In the genomic region with DNA sequence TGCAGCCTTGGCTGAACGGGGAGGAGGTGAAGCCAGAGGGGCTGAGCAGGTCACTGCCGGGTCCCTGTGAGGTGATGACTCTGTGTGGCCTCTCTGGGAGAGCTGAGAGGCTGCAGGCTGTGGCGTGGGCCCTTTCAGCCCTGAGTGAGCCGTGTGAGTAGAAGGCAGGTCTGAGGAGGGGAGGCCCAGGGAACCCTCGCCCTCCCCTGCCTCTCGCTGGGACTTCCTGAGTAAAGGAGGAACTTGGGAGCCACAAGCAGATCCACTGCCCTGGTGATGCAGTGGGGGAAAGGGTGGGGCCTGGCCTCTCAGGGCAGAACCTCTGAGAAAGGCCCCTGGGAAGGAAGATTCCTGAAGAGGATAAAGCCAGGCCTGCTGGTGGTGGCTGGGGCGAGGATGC, we compare ENCODE assay signal across 1 cellular context.
TF ChIP-seq lines count a peak whose summit lies in the region.

No MANE protein-coding gene starts in this region.

TF ChIP-seq in GM23338, 12 proteins besides CTCF, POLR2A, EP300 and RAD21 (continued from another document):
- TF ChIP-seq, protein P1, sequence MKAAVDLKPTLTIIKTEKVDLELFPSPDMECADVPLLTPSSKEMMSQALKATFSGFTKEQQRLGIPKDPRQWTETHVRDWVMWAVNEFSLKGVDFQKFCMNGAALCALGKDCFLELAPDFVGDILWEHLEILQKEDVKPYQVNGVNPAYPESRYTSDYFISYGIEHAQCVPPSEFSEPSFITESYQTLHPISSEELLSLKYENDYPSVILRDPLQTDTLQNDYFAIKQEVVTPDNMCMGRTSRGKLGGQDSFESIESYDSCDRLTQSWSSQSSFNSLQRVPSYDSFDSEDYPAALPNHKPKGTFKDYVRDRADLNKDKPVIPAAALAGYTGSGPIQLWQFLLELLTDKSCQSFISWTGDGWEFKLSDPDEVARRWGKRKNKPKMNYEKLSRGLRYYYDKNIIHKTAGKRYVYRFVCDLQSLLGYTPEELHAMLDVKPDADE (IDR thresholded peaks at IDR 0.05): no peak
- TF ChIP-seq JUNB (IDR thresholded peaks at IDR 0.05; ENCODE audit: unreplicated experiment) (no peak), POLR2AphosphoS5 (IDR thresholded peaks at IDR 0.05; ENCODE audit: low read depth) (no peak), STAT1 (IDR thresholded peaks at IDR 0.05; ENCODE audit: unreplicated experiment) (no peak), REST (IDR thresholded peaks at IDR 0.05; ENCODE audit: unreplicated experiment) (no peak), EZH2 (IDR thresholded peaks at IDR 0.05; ENCODE audit: low read depth, unreplicated experiment) (no peak), EZH2phosphoT487 (IDR thresholded peaks at IDR 0.05; ENCODE audit: unreplicated experiment) (no peak), NANOG (IDR thresholded peaks at IDR 0.05; ENCODE audit: borderline replicate concordance) (no peak), CREB1 (CRISPR knock-in tag; IDR thresholded peaks at IDR 0.05; ENCODE audit: low read depth) (no peak), ZNF331 (CRISPR knock-in tag; IDR thresholded peaks at IDR 0.05; ENCODE audit: low read depth) (no peak)
TF ChIP-seq in GM23338: peak in this region for 0.
